8 cellular contexts compared by ENCODE assay signal in genomic region chr1:26693557-26694184, GRCh38. TPM values are rescaled to one million over a fixed set of nuclear protein-coding genes. Genes with fewer than 3 reads are reported as not detected.
DNase-seq lines count a peak whose midpoint lies in the region; ATAC-seq and TF ChIP-seq lines count a peak whose summit lies in the region.

No MANE protein-coding gene starts in this region.

- H3K56ac ChIP-seq in IMR-90 (ENCODE audit: extremely low read depth, insufficient read depth, low read length): peak overlapping the region; percentile 62

- no CpG with 5 or more reads among the region's 5 CpGs for WGBS in IMR-90 (ENCODE audit: extremely low coverage in 2 of 2, insufficient read length in 1 of 2), 2 experiments

- H3K14ac ChIP-seq in IMR-90 (replicated peaks; ENCODE audit: low read depth, low read length): peak overlapping the region; percentile 98

- peak overlapping the region; percentile 87 for H3K4ac ChIP-seq in IMR-90 (ENCODE audit: low read depth, low read length)

- H2AK5ac ChIP-seq in IMR-90 (ENCODE audit: low read depth, low read length): peak overlapping the region; percentile 52; the same call in 1 of the 2 replicates

- H3K4me1 ChIP-seq in IMR-90 (ENCODE audit: control insufficient read depth, insufficient read depth, low read length) (peaks cover 10% of the 10 kb centered on the region), breast epithelium (peaks cover 8 to 17% of the 10 kb centered on the region in 2 donors), muscle layer of duodenum (ENCODE audit: control insufficient read depth in 1 of 2, insufficient read depth in 2 of 2, low read length in 2 of 2) (peaks cover 29 to 34% of the 10 kb centered on the region in 2 donors)

- peak overlapping the region; percentile 94 for H3K4me2 ChIP-seq in IMR-90 (ENCODE audit: low read depth, low read length)

- peak overlapping the region; percentile 94 for H3K27ac ChIP-seq in AG04450 (ENCODE audit: low read depth, low read length)
- peak overlapping the region; percentile 83 for H3K27ac ChIP-seq in IMR-90 (ENCODE audit: insufficient read depth, low read length)
- peak overlapping the region; percentile 98 to 99 for H3K27ac ChIP-seq in breast epithelium
- peak overlapping the region; percentile 96 for H3K27ac ChIP-seq in muscle layer of duodenum (ENCODE audit: low read length)

- dilution Hi-C loops in IMR-90 (cut with HindIII; ENCODE audit: low sequenced_read_pairs, unreplicated experiment): no loop called here

- POLR2A ChIA-PET in AG04450 (lab: Yijun Ruan, JAX) (interaction anchor here (0.5 to 3.1 kb wide), 13 partner anchors 10 to 106 kb away, joined by 3 to 17 read pairs (median 4); partner anchors contain the start of gene PIGV), IMR-90 (lab: Charles Lee; ENCODE audit: unreplicated experiment) (interaction anchor here (3.7 kb wide), 1 partner anchor 95 kb away, joined by 13 read pairs; the partner anchor contains the start of gene PIGV)

- ATAC-seq in IMR-90 (ENCODE audit: low read depth) (no peak), GM19328 (IDR thresholded peaks at IDR 0.05; ENCODE audit: unreplicated experiment) (no peak), GM21723 (IDR thresholded peaks at IDR 0.05; ENCODE audit: unreplicated experiment) (no peak), GM18858 (IDR thresholded peaks at IDR 0.05; ENCODE audit: unreplicated experiment) (no peak)

- CTCF ChIA-PET in AG04450 (lab: Charles Lee): interaction anchor here (0.7 to 4.4 kb wide), 4 partner anchors 92 to 155 kb away, joined by 3 to 48 read pairs (median 4); partner anchors contain the start of gene PIGV
- CTCF ChIA-PET in IMR-90 (lab: Yijun Ruan, JAX): interaction anchor here (0.5 to 0.7 kb wide), 3 partner anchors 19 to 95 kb away, joined by 3 to 5 read pairs (median 3); no protein-coding TSS in a partner anchor

- peak overlapping the region; percentile 8 for H2BK20ac ChIP-seq in IMR-90 (ENCODE audit: low read depth, low read length)

- in situ Hi-C loops in IMR-90 (cut with MboI; ENCODE audit: low sequenced_read_pairs): loop anchor here (5.0 kb wide), 1 partner anchor 94 kb away; the partner anchor contains the start of gene PIGV

- H2BK120ac ChIP-seq in IMR-90 (ENCODE audit: low read depth, low read length): peak overlapping the region; percentile 86; the same call in 1 of the 2 replicates

- H3K36me3 ChIP-seq in IMR-90 (ENCODE audit: control insufficient read depth, insufficient read depth, low read length) (no peaks in the 10 kb centered on the region), breast epithelium (no peaks in the 10 kb centered on the region), muscle layer of duodenum (ENCODE audit: control insufficient read depth in 1 of 2, insufficient read depth in 2 of 2, low read length in 2 of 2) (no peaks in the 10 kb centered on the region)

- peak overlapping the region; percentile 70 for H2AK9ac ChIP-seq in IMR-90 (replicated peaks; ENCODE audit: low read depth, low read length, poor library complexity)

- H2BK5ac ChIP-seq in IMR-90 (ENCODE audit: low read depth, low read length, poor library complexity, severe bottlenecking): peak overlapping the region; percentile 86

- no peak for TF ChIP-seq RAD21 in IMR-90 (IDR thresholded peaks at IDR 0.05; ENCODE audit: low read length)

- H4K5ac ChIP-seq in IMR-90 (ENCODE audit: low read depth, low read length): peak overlapping the region; percentile 16

- peaks cover 7 to 19% of the 10 kb centered on the region in 2 experiments; a peak in 3 of 4 replicates for H3K79me1 ChIP-seq in IMR-90 (ENCODE audit: low read depth in 1 of 2, low read length in 2 of 2)

- H3K18ac ChIP-seq in IMR-90 (ENCODE audit: low read depth, low read length): peak overlapping the region; percentile 54; the same call in 1 of the 2 replicates

- peak overlapping the region; percentile 47 for H2AFZ ChIP-seq in IMR-90 (replicated peaks; ENCODE audit: low read length, poor library complexity)

- intact Hi-C loops in IMR-90 (cut with micrococcal nuclease) (loop anchor here (1.0 to 10.0 kb wide), 2 partner anchors 96 to 171 kb away; partner anchors contain the start of gene SFN), breast epithelium (cut with DNase I; ENCODE audit: low total_unique reads) (no loop called here)

- no TSS peak for BruUV-seq in IMR-90 (replicated peaks; lab: Mats Ljungman, UMichigan)

- DNase-seq in AG04450 (ENCODE audit: low read depth, low spot score) (no peak), IMR-90 (no peak), breast epithelium (ENCODE audit: low spot score in 2 of 2) (no peak)
- no peak for DNase-seq in stimulated activated CD4-positive, alpha-beta T cell treated with anti-CD3 and anti-CD28 coated beads, Interleukin-2, amount 100 ng/mL, for 48 hours

- no peak for TF ChIP-seq CTCF in AG04450 (IDR thresholded peaks at IDR 0.05; ENCODE audit: low read depth, low read length)
- no peak for TF ChIP-seq CTCF in IMR-90 (conservative IDR thresholded peaks at IDR 0.05; ENCODE audit: low read depth, low read length)
- no peak for TF ChIP-seq CTCF in breast epithelium (IDR thresholded peaks at IDR 0.05)

- no peaks in the 10 kb centered on the region; the same call in 1 of the 2 replicates for H3K9me3 ChIP-seq in AG04450 (ENCODE audit: control insufficient read depth, insufficient read depth, low read length)
- H3K9me3 ChIP-seq in IMR-90 (ENCODE audit: control insufficient read depth, insufficient read depth, low read length): no peaks in the 10 kb centered on the region
- no peaks in the 10 kb centered on the region for H3K9me3 ChIP-seq in breast epithelium
- H3K9me3 ChIP-seq in muscle layer of duodenum (ENCODE audit: control insufficient read depth in 1 of 2, low read length in 2 of 2): no peaks in the 10 kb centered on the region

- peak overlapping the region; percentile 35 to 93; a peak in 3 of 4 replicates for H4K8ac ChIP-seq in IMR-90 (ENCODE audit: low read depth in 2 of 2, low read length in 2 of 2)

- H2BK15ac ChIP-seq in IMR-90 (ENCODE audit: low read depth, low read length): peak overlapping the region; percentile 17; the same call in 1 of the 3 replicates

- peak overlapping the region; percentile 81 for H4K91ac ChIP-seq in IMR-90 (ENCODE audit: insufficient read depth, low read depth, low read length)

- H3K27me3 ChIP-seq in AG04450 (ENCODE audit: control insufficient read depth, insufficient read depth, low read length) (no peaks in the 10 kb centered on the region), IMR-90 (ENCODE audit: control insufficient read depth, insufficient read depth, low read length) (no peaks in the 10 kb centered on the region), breast epithelium (no peaks in the 10 kb centered on the region), muscle layer of duodenum (ENCODE audit: low read depth, low read length) (no peaks in the 10 kb centered on the region)

- H3K4me3 ChIP-seq in AG04450 (ENCODE audit: low read depth, low read length) (peak overlapping the region; percentile 71), IMR-90 (ENCODE audit: insufficient read depth, low read depth, low read length) (peak overlapping the region; percentile 47), breast epithelium (peak overlapping the region; percentile 44 to 89 (median 66)), muscle layer of duodenum (ENCODE audit: low read depth in 1 of 2, low read length in 2 of 2) (peak overlapping the region; percentile 82 to 92)

- peak overlapping the region; percentile 23; the same call in 1 of the 2 replicates for H3K9ac ChIP-seq in IMR-90 (ENCODE audit: low read depth, low read length)

- peaks cover 12% of the 10 kb centered on the region for H4K20me1 ChIP-seq in IMR-90 (ENCODE audit: insufficient read depth, low read length)

- TF ChIP-seq POLR2A in IMR-90 (IDR thresholded peaks at IDR 0.05; ENCODE audit: low read depth, low read length): no peak
- TF ChIP-seq POLR2A in breast epithelium (IDR thresholded peaks at IDR 0.05): no peak

- peak overlapping the region; percentile 98 for H3K23ac ChIP-seq in IMR-90 (ENCODE audit: low read depth, low read length)

- no peaks in the 10 kb centered on the region for H3K9me1 ChIP-seq in IMR-90 (ENCODE audit: insufficient read depth, low read length)

TF ChIP-seq in IMR-90, 13 proteins besides CTCF, POLR2A, EP300 and RAD21:
- TF ChIP-seq CHD1 (IDR thresholded peaks at IDR 0.05; ENCODE audit: low read depth, low read length) (no peak), MAFK (IDR thresholded peaks at IDR 0.05; ENCODE audit: low read depth, low read length) (no peak), SMC3 (IDR thresholded peaks at IDR 0.05; ENCODE audit: low read depth, low read length) (no peak)

RNA-seq across cellular contexts. Expression of gene ARID1A, which starts 2.1 kb away (rescaled TPM):
- 16.4 and 23.8 TPM in 2 replicates for polyA plus RNA-seq in AG04450 (2011; rRNA removed)
- polyA minus RNA-seq in AG04450 (2011; rRNA and poly(A)+ RNA removed): 42.4 and 50.5 TPM in 2 replicates
- total RNA-seq in IMR-90 (2012; rRNA removed): 14.0 and 16.7 TPM in 2 replicates
- polyA plus RNA-seq in IMR-90 (2012; rRNA removed): 39.4 and 40.7 TPM in 2 replicates
- polyA plus RNA-seq in IMR-90 (2012; cell fraction: cytosol; rRNA removed): 21.1 and 38.8 TPM in 2 replicates
- 89.6 and 144 TPM in 2 replicates for polyA plus RNA-seq in IMR-90 (2012; cell fraction: nucleus; rRNA removed; ENCODE audit: low replicate concordance)
- 10 to 100 TPM; 32.8 to 41.9 (median 35.4) TPM for total RNA-seq in breast epithelium
